Comparison of ENCODE assay signal across 8 cellular contexts in the genomic region with DNA sequence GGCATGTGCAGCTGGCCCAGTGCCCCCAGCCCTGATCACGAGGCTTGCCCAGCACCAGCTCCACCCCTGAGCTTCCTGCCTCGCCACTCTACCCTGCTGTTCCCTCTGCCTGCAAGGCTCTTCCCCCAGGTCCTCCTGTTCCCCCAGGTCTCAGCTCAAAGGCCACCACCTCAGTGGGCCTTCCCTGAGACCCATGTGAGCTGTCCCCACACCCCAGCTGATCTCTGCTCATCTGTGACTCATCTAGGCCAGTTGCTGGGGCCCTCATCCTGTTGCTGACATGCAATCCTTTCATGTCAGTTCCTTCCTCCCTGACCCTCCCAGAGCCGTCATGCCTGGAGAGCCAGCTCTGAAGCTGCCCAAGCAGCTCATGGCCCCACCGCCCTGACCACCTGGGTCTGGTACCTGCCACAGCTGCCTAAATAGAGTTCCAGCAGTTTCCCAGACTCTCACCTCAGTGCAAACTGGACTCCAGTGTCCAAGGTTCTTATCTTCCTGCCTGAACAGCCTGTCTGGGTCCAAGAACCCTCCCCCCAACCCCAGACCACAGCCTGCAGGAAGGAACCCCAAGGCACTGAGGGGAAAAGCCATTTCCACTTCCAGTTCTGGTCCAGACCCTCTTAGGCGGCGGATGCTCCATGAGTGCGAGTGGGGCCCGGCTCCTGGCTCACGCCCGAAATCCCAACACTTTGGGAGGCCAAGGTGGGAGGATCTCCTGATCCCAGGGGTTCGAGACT.
DNase-seq lines count a peak whose midpoint lies in the region; ATAC-seq and TF ChIP-seq lines count a peak whose summit lies in the region.

No MANE protein-coding gene starts in this region.

- H3K27ac ChIP-seq in mesendoderm (ENCODE audit: low read depth, low read length), result no peak overlapping the region

- H2BK5ac ChIP-seq in mesendoderm (ENCODE audit: low read length), result no peak overlapping the region

- peaks cover 22% of the 10 kb centered on the region for H3K27me3 Mint-ChIP-seq in MCF 10A (ENCODE audit: insufficient read depth, unreplicated experiment)
- peaks cover 16% of the 10 kb centered on the region for H3K27me3 Mint-ChIP-seq in nephron progenitor cell (ENCODE audit: low read depth, poor library complexity)

- no peak overlapping the region for H3K23ac ChIP-seq in mesendoderm (ENCODE audit: low read length)

- no peak overlapping the region for H3K56ac ChIP-seq in mesendoderm (ENCODE audit: low read length)

- no peak overlapping the region for H4K5ac ChIP-seq in mesendoderm (ENCODE audit: low read length)

- H3K4me1 ChIP-seq in mesendoderm (ENCODE audit: control insufficient read depth, low read depth, low read length), result no peaks in the 10 kb centered on the region

- TF ChIP-seq CTCF in NB4 (IDR thresholded peaks at IDR 0.05; ENCODE audit: low read depth, low read length), result no peak
- TF ChIP-seq CTCF in MCF 10A (IDR thresholded peaks at IDR 0.05; ENCODE audit: unreplicated experiment), result no peak
- no peak for TF ChIP-seq CTCF in nephron progenitor cell (IDR thresholded peaks at IDR 0.05)

- H4K8ac ChIP-seq in mesendoderm (ENCODE audit: low read depth, low read length), result no peak overlapping the region

- no peak overlapping the region for H3K4me3 Mint-ChIP-seq in MCF 10A (ENCODE audit: unreplicated experiment)
- H3K4me3 Mint-ChIP-seq in nephron progenitor cell, result no peak overlapping the region

- BruUV-seq in MCF 10A (replicated peaks; lab: Mats Ljungman, UMichigan), result no TSS peak

- no peak for TF ChIP-seq POLR2A in NB4 (IDR thresholded peaks at IDR 0.05; ENCODE audit: extremely low read depth, insufficient read length)

- no CpG with 5 or more reads among the region's 11 CpGs for WGBS in mesendoderm (ENCODE audit: extremely low coverage, insufficient coverage, low lambda C conversion rate)

- H3K79me2 ChIP-seq in mesendoderm (ENCODE audit: control insufficient read depth, insufficient read depth, low read length), result no peaks in the 10 kb centered on the region

- H3K9ac ChIP-seq in mesendoderm (ENCODE audit: low read length), result no peak overlapping the region

- no peak overlapping the region for H3K18ac ChIP-seq in mesendoderm (ENCODE audit: low read length)

- H3K4me3 ChIP-seq in NB4 (ENCODE audit: low read depth, low read length) (no peak overlapping the region), mesendoderm (ENCODE audit: low read length) (no peak overlapping the region)

- H2BK120ac ChIP-seq in mesendoderm (ENCODE audit: low read depth, low read length), result no peak overlapping the region

- H3K9me3 Mint-ChIP-seq in MCF 10A (ENCODE audit: unreplicated experiment), result no peaks in the 10 kb centered on the region
- H3K9me3 Mint-ChIP-seq in nephron progenitor cell, result peaks cover 13% of the 10 kb centered on the region

- intact Hi-C loops in MCF 10A (cut with micrococcal nuclease), result no loop called here

- CTCF ChIA-PET in MCF 10A (lab: Yijun Ruan, JAX), result interaction anchor here (0.7 kb wide), 1 partner anchor 1363 kb away, joined by 3 read pairs; no protein-coding TSS in a partner anchor

- H3K4me2 ChIP-seq in mesendoderm (ENCODE audit: low read length), result no peak overlapping the region

- H3K4me1 Mint-ChIP-seq in MCF 10A (ENCODE audit: insufficient read depth, unreplicated experiment), result peaks cover 7% of the 10 kb centered on the region
- H3K4me1 Mint-ChIP-seq in nephron progenitor cell, result peaks cover 50% of the 10 kb centered on the region

- H3K27ac Mint-ChIP-seq in MCF 10A (ENCODE audit: low read depth, unreplicated experiment) (no peak overlapping the region), nephron progenitor cell (peak overlapping the region; percentile 95)

- H2BK15ac ChIP-seq in mesendoderm (replicated peaks; ENCODE audit: low read depth), result no peak overlapping the region

- no peaks in the 10 kb centered on the region for H3K36me3 ChIP-seq in mesendoderm (ENCODE audit: control insufficient read depth, insufficient read depth, low read length)

- DNase-seq in GF-D8 (lab: John Stamatoyannopoulos, UW), result peak; percentile 29
- DNase-seq in NB4 (ENCODE audit: low read depth), result peak; percentile 90
- peak; percentile 27 for DNase-seq in MCF 10A (ENCODE audit: unreplicated experiment)
- peak; percentile 43 for DNase-seq in nephron progenitor cell
- DNase-seq in mesendoderm, result no peak
- DNase-seq in HCEC 1CT, result no peak
- no peak for DNase-seq in iPS-NIHi11 (ENCODE audit: low spot score)

- no peak for ATAC-seq in HG02852 (IDR thresholded peaks at IDR 0.05; ENCODE audit: unreplicated experiment)

- no peak overlapping the region for H3K4ac ChIP-seq in mesendoderm (ENCODE audit: low read depth, low read length)

- POLR2A ChIA-PET in MCF 10A (lab: Yijun Ruan, JAX), result interaction anchor here (0.6 kb wide), 1 partner anchor 76 kb away, joined by 5 read pairs; no protein-coding TSS in a partner anchor

- H3K36me3 Mint-ChIP-seq in MCF 10A (ENCODE audit: insufficient read depth, unreplicated experiment), result no peaks in the 10 kb centered on the region
- H3K36me3 Mint-ChIP-seq in nephron progenitor cell (ENCODE audit: low read depth), result no peaks in the 10 kb centered on the region

- H3K27me3 ChIP-seq in mesendoderm (ENCODE audit: insufficient read depth, low read length, poor library complexity), result no peaks in the 10 kb centered on the region

- H2AK5ac ChIP-seq in mesendoderm (ENCODE audit: low read length), result no peak overlapping the region

- no peaks in the 10 kb centered on the region for H3K79me1 ChIP-seq in mesendoderm (ENCODE audit: low read length)

Comparison
In these comparisons a context has a peak if more than half of its experiments do, and no peak if none do; other contexts are left out.
1. DNase-seq: peak in GF-D8 (single experiment), NB4 (single experiment), MCF 10A (single experiment) and nephron progenitor cell (single experiment); none in mesendoderm (single experiment), HCEC 1CT (single experiment) and iPS-NIHi11 (single experiment).